ENCODE assay signal across 26 cellular contexts in the genomic region with DNA sequence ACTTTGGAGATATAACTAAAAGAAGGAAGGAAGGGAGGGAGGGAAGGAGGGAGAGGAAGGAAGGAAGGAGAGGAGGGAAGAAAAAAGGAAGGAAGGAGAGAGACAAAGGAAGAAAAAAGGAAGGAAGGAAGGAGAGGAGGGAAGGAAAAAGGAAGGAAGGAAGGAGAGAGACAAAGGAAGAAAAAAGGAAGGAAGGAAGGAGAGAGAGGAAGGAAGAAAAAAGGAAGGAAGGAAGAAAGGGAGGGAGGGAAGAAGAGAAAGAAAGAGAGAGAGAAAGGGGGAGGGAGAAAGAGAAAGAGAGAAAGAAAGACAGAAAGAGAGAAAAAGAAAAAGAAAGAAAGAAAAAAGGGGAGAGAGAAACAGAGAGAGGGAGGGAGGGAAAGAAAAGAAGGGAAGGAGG.
"Had no signal": no experiment of that assay in that cellular context is flagged by ENCODE, and none has a peak within 500 bp of the region (broad histone marks: within the 10 kb centered on the region; RNA-seq: fewer than 3 reads in every experiment).

No MANE protein-coding gene starts in this region.

- FAIRE-seq: urothelium cell line had no signal

- H3K4me2 ChIP-seq: neural progenitor cell had no signal

- H3K4me3 Mint-ChIP-seq: naive B cell; naive thymus-derived CD8-positive, alpha-beta T cell; natural killer cell treated with Interleukin-12 subunit alpha and Interleukin-12 subunit beta and Interleukin-15 and Interleukin-18, amount 100 ng/mL, for 72 hours; nephron progenitor cell; neural progenitor cell; stimulated activated effector memory CD8-positive, alpha-beta T cell treated with anti-CD3 and anti-CD28 coated beads, Interleukin-12 subunit alpha, Interleukin-12 subunit beta, amount 100 ng/mL, for 72 hours; stimulated activated naive B cell treated with anti-CD40 and anti-IgM and Interleukin-4, amounts not matched to agents 10 μg/mL and 1 μg/mL and 100 μg/mL, for 72 hours; stimulated activated naive CD8-positive, alpha-beta T cell treated with anti-CD3 and anti-CD28 coated beads, Interleukin-15, Interleukin-2, amounts not matched to agents 100 ng/mL and 50 ng/mL, for 24 hours had no signal

- ATAC-seq: naive thymus-derived CD8-positive, alpha-beta T cell; natural killer cell treated with Interleukin-12 subunit alpha and Interleukin-12 subunit beta and Interleukin-15 and Interleukin-18, amount 100 ng/mL, for 72 hours; psoas muscle; sciatic nerve; stimulated activated effector memory CD8-positive, alpha-beta T cell treated with anti-CD3 and anti-CD28 coated beads, Interleukin-12 subunit alpha, Interleukin-12 subunit beta, amount 100 ng/mL, for 72 hours; stimulated activated naive B cell treated with anti-CD40 and anti-IgM and Interleukin-4, amounts not matched to agents 10 μg/mL and 1 μg/mL and 100 μg/mL, for 72 hours had no signal

- H3K9me3 Mint-ChIP-seq: naive thymus-derived CD8-positive, alpha-beta T cell; natural killer cell treated with Interleukin-12 subunit alpha and Interleukin-12 subunit beta and Interleukin-15 and Interleukin-18, amount 100 ng/mL, for 72 hours; neural progenitor cell; stimulated activated naive B cell treated with anti-CD40 and anti-IgM and Interleukin-4, amounts not matched to agents 10 μg/mL and 1 μg/mL and 100 μg/mL, for 72 hours; stimulated activated naive CD8-positive, alpha-beta T cell treated with anti-CD3 and anti-CD28 coated beads, Interleukin-15, Interleukin-2, amounts not matched to agents 100 ng/mL and 50 ng/mL, for 24 hours had no signal

- H3K9ac ChIP-seq: neural progenitor cell, parathyroid adenoma had no signal

- H3K9me3 ChIP-seq: ovary, psoas muscle, tibial artery, upper lobe of left lung, vagina had no signal

- H3K27me3 ChIP-seq: neural progenitor cell, ovary, stomach, tibial artery, upper lobe of left lung, vagina had no signal

- H3K36me3 ChIP-seq: neural progenitor cell, ovary, stomach, tibial artery, upper lobe of left lung, vagina had no signal

- H3K4me1 Mint-ChIP-seq: naive B cell; naive thymus-derived CD8-positive, alpha-beta T cell; stimulated activated effector memory CD8-positive, alpha-beta T cell treated with anti-CD3 and anti-CD28 coated beads, Interleukin-12 subunit alpha, Interleukin-12 subunit beta, amount 100 ng/mL, for 72 hours; stimulated activated naive B cell treated with anti-CD40 and anti-IgM and Interleukin-4, amounts not matched to agents 10 μg/mL and 1 μg/mL and 100 μg/mL, for 72 hours had no signal

- H2AFZ ChIP-seq: parathyroid adenoma had no signal

- H3K27me3 Mint-ChIP-seq: naive B cell; natural killer cell treated with Interleukin-12 subunit alpha and Interleukin-12 subunit beta and Interleukin-15 and Interleukin-18, amount 100 ng/mL, for 72 hours; stimulated activated naive B cell treated with anti-CD40 and anti-IgM and Interleukin-4, amounts not matched to agents 10 μg/mL and 1 μg/mL and 100 μg/mL, for 72 hours; stimulated activated naive CD8-positive, alpha-beta T cell treated with anti-CD3 and anti-CD28 coated beads, Interleukin-15, Interleukin-2, amounts not matched to agents 100 ng/mL and 50 ng/mL, for 24 hours had no signal

- H3K79me2 ChIP-seq: parathyroid adenoma had no signal

- H3K36me3 Mint-ChIP-seq: naive B cell; naive thymus-derived CD8-positive, alpha-beta T cell; natural killer cell treated with Interleukin-12 subunit alpha and Interleukin-12 subunit beta and Interleukin-15 and Interleukin-18, amount 100 ng/mL, for 72 hours; neural progenitor cell; stimulated activated effector memory CD8-positive, alpha-beta T cell treated with anti-CD3 and anti-CD28 coated beads, Interleukin-12 subunit alpha, Interleukin-12 subunit beta, amount 100 ng/mL, for 72 hours; stimulated activated naive B cell treated with anti-CD40 and anti-IgM and Interleukin-4, amounts not matched to agents 10 μg/mL and 1 μg/mL and 100 μg/mL, for 72 hours had no signal

- H3K4me3 ChIP-seq: neural progenitor cell, ovary, psoas muscle, skin epidermis, stomach, tibial artery, upper lobe of left lung, vagina had no signal

- DNase-seq: naive B cell; naive thymus-derived CD8-positive, alpha-beta T cell; nephron progenitor cell; ovary; psoas muscle; right cardiac atrium; stimulated activated CD4-positive, alpha-beta T cell treated with anti-CD3 and anti-CD28 coated beads, Interleukin-15, amount 100 ng/mL, for 24 hours; stimulated activated CD4-positive, alpha-beta T cell treated with anti-CD3 and anti-CD28 coated beads, Interleukin-2, amount 100 ng/mL, for 24 hours; stimulated activated CD4-positive, alpha-beta T cell treated with anti-CD3 and anti-CD28 coated beads, Interleukin-2, amount 100 ng/mL, for 48 hours; stimulated activated CD4-positive, alpha-beta T cell treated with anti-CD3 and anti-CD28 coated beads, Interleukin-4, amount 100 ng/mL, for 24 hours; stimulated activated naive B cell treated with anti-CD40 and anti-IgM and Interleukin-4, amounts not matched to agents 10 μg/mL and 1 μg/mL and 100 μg/mL, for 72 hours; stimulated activated naive CD4-positive, alpha-beta T cell treated with Interleukin-2 at 50 U/mL for 16 hours; stomach; tibial artery; trophoblast cell had no signal

- H3K27ac Mint-ChIP-seq: natural killer cell treated with Interleukin-12 subunit alpha and Interleukin-12 subunit beta and Interleukin-15 and Interleukin-18, amount 100 ng/mL, for 72 hours; nephron progenitor cell; progenitor cell of endocrine pancreas; stimulated activated effector memory CD8-positive, alpha-beta T cell treated with anti-CD3 and anti-CD28 coated beads, Interleukin-12 subunit alpha, Interleukin-12 subunit beta, amount 100 ng/mL, for 72 hours; stimulated activated naive B cell treated with anti-CD40 and anti-IgM and Interleukin-4, amounts not matched to agents 10 μg/mL and 1 μg/mL and 100 μg/mL, for 72 hours; stimulated activated naive CD8-positive, alpha-beta T cell treated with anti-CD3 and anti-CD28 coated beads, Interleukin-15, Interleukin-2, amounts not matched to agents 100 ng/mL and 50 ng/mL, for 24 hours had no signal

- H3K27ac ChIP-seq: neural progenitor cell, ovary, parathyroid adenoma, psoas muscle, skin epidermis, stomach, tibial artery, upper lobe of left lung, vagina had no signal

- H3K4me1 ChIP-seq: parathyroid adenoma, psoas muscle, stomach, tibial artery, upper lobe of left lung, vagina had no signal
